Comparison of ENCODE assay signal across 8 cellular contexts in genomic region chr16:89052824-89053724, GRCh38. TPM values are rescaled to one million over a fixed set of nuclear protein-coding genes. Genes with fewer than 3 reads are reported as not detected.
DNase-seq lines count a peak whose midpoint lies in the region; ATAC-seq lines count a peak whose summit lies in the region.

No MANE protein-coding gene starts in this region.

- H3K27ac Mint-ChIP-seq in effector memory CD8-positive, alpha-beta T cell, result peak overlapping the region in 1 of 2 donors; percentile 49
- peak overlapping the region; percentile 90 for H3K27ac Mint-ChIP-seq in stimulated activated naive B cell treated with anti-CD40 and anti-IgM and Interleukin-4, amounts not matched to agents 10 μg/mL and 1 μg/mL and 100 μg/mL, for 72 hours

- peak overlapping the region; percentile 21 to 48 for H3K4me3 Mint-ChIP-seq in effector memory CD8-positive, alpha-beta T cell
- H3K4me3 Mint-ChIP-seq in stimulated activated naive B cell treated with anti-CD40 and anti-IgM and Interleukin-4, amounts not matched to agents 10 μg/mL and 1 μg/mL and 100 μg/mL, for 72 hours, result peak overlapping the region; percentile 87 to 91

- peaks cover 0 to 31% of the 10 kb centered on the region in 2 donors for H3K27me3 Mint-ChIP-seq in effector memory CD8-positive, alpha-beta T cell
- H3K27me3 Mint-ChIP-seq in stimulated activated naive B cell treated with anti-CD40 and anti-IgM and Interleukin-4, amounts not matched to agents 10 μg/mL and 1 μg/mL and 100 μg/mL, for 72 hours, result peaks cover 20 to 42% of the 10 kb centered on the region in 2 donors

- peaks cover 0 to 1% of the 10 kb centered on the region in 2 donors for H3K4me1 Mint-ChIP-seq in effector memory CD8-positive, alpha-beta T cell (ENCODE audit: low read depth in 2 of 2)
- H3K4me1 Mint-ChIP-seq in stimulated activated naive B cell treated with anti-CD40 and anti-IgM and Interleukin-4, amounts not matched to agents 10 μg/mL and 1 μg/mL and 100 μg/mL, for 72 hours, result peaks cover 10 to 19% of the 10 kb centered on the region in 2 donors

- DNase-seq in AG08396 (ENCODE audit: low spot score) (peak; percentile 79), HT-29 (ENCODE audit: low spot score) (peak; percentile 74), OCI-M1 (lab: John Stamatoyannopoulos, UW) (peak; percentile 85)
- DNase-seq in effector memory CD8-positive, alpha-beta T cell, result no peak
- no peak for DNase-seq in stimulated activated naive B cell treated with anti-CD40 and anti-IgM and Interleukin-4, amounts not matched to agents 10 μg/mL and 1 μg/mL and 100 μg/mL, for 72 hours
- no peak for DNase-seq in stimulated activated naive CD4-positive, alpha-beta T cell treated with Interleukin-2 at 50 U/mL for 16 hours (lab: John Stamatoyannopoulos, UW)

- ATAC-seq in effector memory CD8-positive, alpha-beta T cell (replicated peaks), result no peak
- peak in 1 of 2 donors; percentile 24 for ATAC-seq in stimulated activated naive B cell treated with anti-CD40 and anti-IgM and Interleukin-4, amounts not matched to agents 10 μg/mL and 1 μg/mL and 100 μg/mL, for 72 hours (replicated peaks)
- no peak for ATAC-seq in GM21390 (IDR thresholded peaks at IDR 0.05; ENCODE audit: unreplicated experiment)
- ATAC-seq in HG02610 (IDR thresholded peaks at IDR 0.05; ENCODE audit: unreplicated experiment), result no peak

- H3K9me3 Mint-ChIP-seq in effector memory CD8-positive, alpha-beta T cell, result no peaks in the 10 kb centered on the region
- H3K9me3 Mint-ChIP-seq in stimulated activated naive B cell treated with anti-CD40 and anti-IgM and Interleukin-4, amounts not matched to agents 10 μg/mL and 1 μg/mL and 100 μg/mL, for 72 hours, result no peaks in the 10 kb centered on the region

- H3K36me3 Mint-ChIP-seq in effector memory CD8-positive, alpha-beta T cell (ENCODE audit: insufficient read depth), result no peaks in the 10 kb centered on the region
- no peaks in the 10 kb centered on the region for H3K36me3 Mint-ChIP-seq in stimulated activated naive B cell treated with anti-CD40 and anti-IgM and Interleukin-4, amounts not matched to agents 10 μg/mL and 1 μg/mL and 100 μg/mL, for 72 hours

RNA-seq across cellular contexts. Expression of gene ACSF3, which starts 40.6 kb away (rescaled TPM):
- total RNA-seq in HT-29 (2014; rRNA removed; shearing (Covaris generic)), result 41.3 and 43.5 TPM in 2 replicates

Comparison
In these comparisons a context has a peak if more than half of its experiments do, and no peak if none do; other contexts are left out.
1. DNase-seq: peak in AG08396 (single experiment), HT-29 (single experiment) and OCI-M1 (single experiment); none in effector memory CD8-positive, alpha-beta T cell (0 of 3), stimulated activated naive B cell treated with anti-CD40 and anti-IgM and Interleukin-4, amounts not matched to agents 10 μg/mL and 1 μg/mL and 100 μg/mL, for 72 hours (single experiment) and stimulated activated naive CD4-positive, alpha-beta T cell treated with Interleukin-2 at 50 U/mL for 16 hours (single experiment).